Comparison of ENCODE assay signal across 8 cellular contexts in genomic region chr17:4499431-4500187, GRCh38. TPM values are rescaled to one million over a fixed set of nuclear protein-coding genes. Genes with fewer than 3 reads are reported as not detected.
DNase-seq lines count a peak whose midpoint lies in the region; ATAC-seq and TF ChIP-seq lines count a peak whose summit lies in the region.

No MANE protein-coding gene starts in this region.

- H3K4me1 Mint-ChIP-seq in T-helper 1 cell treated with Interleukin-12 subunit alpha and Interleukin-12 subunit beta and Interleukin-4 antibody, amounts not matched to agents 30 μg/mL and 1 μg/mL, for 36 hours (ENCODE audit: low read depth) = peaks cover 16% of the 10 kb centered on the region
- H3K4me1 Mint-ChIP-seq in nephron progenitor cell = peaks cover 19% of the 10 kb centered on the region

- no peak for ATAC-seq in HG02571 (IDR thresholded peaks at IDR 0.05; ENCODE audit: unreplicated experiment)
- ATAC-seq in HG03196 (IDR thresholded peaks at IDR 0.05; ENCODE audit: unreplicated experiment) = no peak

- no peak for TF ChIP-seq CTCF in epithelial cell of proximal tubule (conservative IDR thresholded peaks at IDR 0.05; ENCODE audit: low read depth, low read length)
- TF ChIP-seq CTCF in nephron progenitor cell (IDR thresholded peaks at IDR 0.05) = no peak

- H3K4me3 ChIP-seq in epithelial cell of proximal tubule (ENCODE audit: low read depth, low read length) = peak overlapping the region; percentile 71

- no peaks in the 10 kb centered on the region for H3K9me3 Mint-ChIP-seq in T-helper 1 cell treated with Interleukin-12 subunit alpha and Interleukin-12 subunit beta and Interleukin-4 antibody, amounts not matched to agents 30 μg/mL and 1 μg/mL, for 36 hours
- H3K9me3 Mint-ChIP-seq in nephron progenitor cell = no peaks in the 10 kb centered on the region

- no peaks in the 10 kb centered on the region for H3K36me3 Mint-ChIP-seq in T-helper 1 cell treated with Interleukin-12 subunit alpha and Interleukin-12 subunit beta and Interleukin-4 antibody, amounts not matched to agents 30 μg/mL and 1 μg/mL, for 36 hours (ENCODE audit: low read depth)
- H3K36me3 Mint-ChIP-seq in nephron progenitor cell (ENCODE audit: low read depth) = no peaks in the 10 kb centered on the region

- H3K27ac Mint-ChIP-seq in T-helper 1 cell treated with Interleukin-12 subunit alpha and Interleukin-12 subunit beta and Interleukin-4 antibody, amounts not matched to agents 30 μg/mL and 1 μg/mL, for 36 hours = no peak overlapping the region
- H3K27ac Mint-ChIP-seq in nephron progenitor cell = no peak overlapping the region

- H3K27me3 Mint-ChIP-seq in T-helper 1 cell treated with Interleukin-12 subunit alpha and Interleukin-12 subunit beta and Interleukin-4 antibody, amounts not matched to agents 30 μg/mL and 1 μg/mL, for 36 hours (ENCODE audit: low read depth) = peaks cover 45% of the 10 kb centered on the region
- peaks cover 91% of the 10 kb centered on the region for H3K27me3 Mint-ChIP-seq in nephron progenitor cell (ENCODE audit: low read depth, poor library complexity)

- H3K4me3 Mint-ChIP-seq in T-helper 1 cell treated with Interleukin-12 subunit alpha and Interleukin-12 subunit beta and Interleukin-4 antibody, amounts not matched to agents 30 μg/mL and 1 μg/mL, for 36 hours = peak overlapping the region; percentile 68
- peak overlapping the region; percentile 76 for H3K4me3 Mint-ChIP-seq in nephron progenitor cell

- DNase-seq in NCI-H1105 treated with DMSO at 0.1 percent for 48 hours (lab: John Stamatoyannopoulos, UW) (peak; percentile 26), NCI-H1105 (lab: John Stamatoyannopoulos, UW) (no peak), epithelial cell of proximal tubule (ENCODE audit: low read depth) (no peak), nephron progenitor cell (peak; percentile 56), NCI-H2107 treated with DMSO at 0.1 percent for 48 hours (lab: John Stamatoyannopoulos, UW; ENCODE audit: unreplicated experiment) (no peak)

RNA-seq across cellular contexts. Expression of gene SPNS2, which starts 0.9 kb away (rescaled TPM):
- 110 and 162 TPM in 2 replicates for total RNA-seq in epithelial cell of proximal tubule

RNA-seq across cellular contexts. Expression of gene MYBBP1A, which starts 55.6 kb away (rescaled TPM):
- 70.9 and 140 TPM in 2 replicates for total RNA-seq in epithelial cell of proximal tubule

Comparison
In these comparisons a context has a peak if more than half of its experiments do, and no peak if none do; other contexts are left out.
1. DNase-seq: peak in NCI-H1105 treated with DMSO at 0.1 percent for 48 hours (single experiment) and nephron progenitor cell (single experiment); none in NCI-H1105 (single experiment), epithelial cell of proximal tubule (single experiment) and NCI-H2107 treated with DMSO at 0.1 percent for 48 hours (single experiment).